ENCODE assay signal across 28 cellular contexts in genomic region chr13:81080911-81081454, GRCh38.
"Had no signal": no experiment of that assay in that cellular context is flagged by ENCODE, and none has a peak within 500 bp of the region (broad histone marks: within the 10 kb centered on the region; RNA-seq: fewer than 3 reads in every experiment).

No MANE protein-coding gene starts in this region.

- H3K36me3 Mint-ChIP-seq: naive thymus-derived CD4-positive, alpha-beta T cell; natural killer cell; stimulated activated effector memory CD8-positive, alpha-beta T cell treated with anti-CD3 and anti-CD28 coated beads, Interleukin-12 subunit alpha, Interleukin-12 subunit beta, amount 100 ng/mL, for 72 hours; stimulated activated naive B cell treated with anti-CD40 and anti-IgM and Interleukin-4, amounts not matched to agents 10 μg/mL and 1 μg/mL and 100 μg/mL, for 72 hours had no signal

- ATAC-seq: naive thymus-derived CD4-positive, alpha-beta T cell; natural killer cell; pancreas; right lobe of liver; stimulated activated effector memory CD8-positive, alpha-beta T cell treated with anti-CD3 and anti-CD28 coated beads, Interleukin-12 subunit alpha, Interleukin-12 subunit beta, amount 100 ng/mL, for 72 hours; stimulated activated naive B cell treated with anti-CD40 and anti-IgM and Interleukin-4, amounts not matched to agents 10 μg/mL and 1 μg/mL and 100 μg/mL, for 72 hours had no signal

- H3K27me3 Mint-ChIP-seq: naive thymus-derived CD4-positive, alpha-beta T cell; stimulated activated naive B cell treated with anti-CD40 and anti-IgM and Interleukin-4, amounts not matched to agents 10 μg/mL and 1 μg/mL and 100 μg/mL, for 72 hours; stimulated activated naive CD8-positive, alpha-beta T cell treated with anti-CD3 and anti-CD28 coated beads, Interleukin-15, Interleukin-2, amounts not matched to agents 100 ng/mL and 50 ng/mL, for 24 hours had no signal

- H3K27me3 ChIP-seq: neutrophil, pancreas, right atrium auricular region, sigmoid colon, stomach, thyroid gland, tibial nerve, upper lobe of left lung, vagina had no signal

- H3K4me1 ChIP-seq: pancreas, prostate gland, right atrium auricular region, right lobe of liver, sigmoid colon, stomach, thyroid gland, tibial nerve, upper lobe of left lung, vagina had no signal

- H3K36me3 ChIP-seq: neutrophil, pancreas, prostate gland, right atrium auricular region, right lobe of liver, sigmoid colon, stomach, thoracic aorta, thyroid gland, tibial nerve, upper lobe of left lung, vagina had no signal

- H3K4me3 Mint-ChIP-seq: naive thymus-derived CD4-positive, alpha-beta T cell; natural killer cell; nephron; neural crest cell; stimulated activated effector memory CD8-positive, alpha-beta T cell treated with anti-CD3 and anti-CD28 coated beads, Interleukin-12 subunit alpha, Interleukin-12 subunit beta, amount 100 ng/mL, for 72 hours; stimulated activated naive B cell treated with anti-CD40 and anti-IgM and Interleukin-4, amounts not matched to agents 10 μg/mL and 1 μg/mL and 100 μg/mL, for 72 hours; stimulated activated naive CD8-positive, alpha-beta T cell treated with anti-CD3 and anti-CD28 coated beads, Interleukin-15, Interleukin-2, amounts not matched to agents 100 ng/mL and 50 ng/mL, for 24 hours had no signal

- H3K27ac Mint-ChIP-seq: naive thymus-derived CD4-positive, alpha-beta T cell; natural killer cell; nephron; stimulated activated effector memory CD8-positive, alpha-beta T cell treated with anti-CD3 and anti-CD28 coated beads, Interleukin-12 subunit alpha, Interleukin-12 subunit beta, amount 100 ng/mL, for 72 hours; stimulated activated naive B cell treated with anti-CD40 and anti-IgM and Interleukin-4, amounts not matched to agents 10 μg/mL and 1 μg/mL and 100 μg/mL, for 72 hours; stimulated activated naive CD8-positive, alpha-beta T cell treated with anti-CD3 and anti-CD28 coated beads, Interleukin-15, Interleukin-2, amounts not matched to agents 100 ng/mL and 50 ng/mL, for 24 hours had no signal

- DNase-seq: naive thymus-derived CD4-positive, alpha-beta T cell; natural killer cell; nucleus accumbens; pancreas; retina; right lobe of liver; sigmoid colon; small intestine; stimulated activated CD4-positive, alpha-beta T cell treated with anti-CD3 and anti-CD28 coated beads, Interleukin-15, amount 100 ng/mL, for 24 hours; stimulated activated CD4-positive, alpha-beta T cell treated with anti-CD3 and anti-CD28 coated beads, Interleukin-2, amount 100 ng/mL, for 24 hours; stimulated activated CD4-positive, alpha-beta T cell treated with anti-CD3 and anti-CD28 coated beads, Interleukin-2, amount 100 ng/mL, for 48 hours; stimulated activated CD4-positive, alpha-beta T cell treated with anti-CD3 and anti-CD28 coated beads, Interleukin-4, amount 100 ng/mL, for 24 hours; stimulated activated naive B cell treated with anti-CD40 and anti-IgM and Interleukin-4, amounts not matched to agents 10 μg/mL and 1 μg/mL and 100 μg/mL, for 72 hours; stimulated activated naive CD4-positive, alpha-beta T cell treated with Interleukin-2 at 50 U/mL for 16 hours; stomach; thyroid gland; trophoblast cell; upper lobe of left lung had no signal

- H3K4me1 Mint-ChIP-seq: naive thymus-derived CD4-positive, alpha-beta T cell; natural killer cell; nephron; neural crest cell; stimulated activated effector memory CD8-positive, alpha-beta T cell treated with anti-CD3 and anti-CD28 coated beads, Interleukin-12 subunit alpha, Interleukin-12 subunit beta, amount 100 ng/mL, for 72 hours; stimulated activated naive B cell treated with anti-CD40 and anti-IgM and Interleukin-4, amounts not matched to agents 10 μg/mL and 1 μg/mL and 100 μg/mL, for 72 hours had no signal

- H3K9me3 ChIP-seq: neutrophil, pancreas, prostate gland, right atrium auricular region, right lobe of liver, sigmoid colon, stomach, thoracic aorta, thyroid gland, tibial nerve, upper lobe of left lung, vagina had no signal

- H3K4me3 ChIP-seq: pancreas, prostate gland, right atrium auricular region, right lobe of liver, sigmoid colon, stomach, thoracic aorta, thyroid gland, tibial nerve, upper lobe of left lung, vagina had no signal

- H3K27ac ChIP-seq: neutrophil, pancreas, prostate gland, right atrium auricular region, right lobe of liver, sigmoid colon, stomach, thoracic aorta, thyroid gland, tibial nerve, upper lobe of left lung, vagina had no signal
